In the genomic region with DNA sequence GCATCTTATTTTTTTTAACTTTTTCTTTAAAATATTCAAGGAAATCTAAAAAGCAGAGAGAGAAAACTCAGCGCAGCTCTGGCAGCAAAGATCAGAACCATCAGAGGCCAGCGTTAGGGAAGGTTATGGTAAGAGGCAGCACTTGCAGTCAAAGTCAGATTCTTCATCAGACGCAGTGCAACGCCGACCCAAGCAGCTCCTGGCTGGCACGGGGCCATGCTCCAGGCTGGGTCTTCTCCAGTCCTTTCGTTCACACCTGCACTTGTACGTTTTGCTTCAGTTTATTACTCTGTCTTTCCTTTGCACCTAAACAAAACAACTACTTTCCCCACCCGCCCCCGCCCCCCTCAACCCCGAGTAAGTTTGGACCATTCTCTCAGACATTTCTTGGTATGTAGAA, we compare ENCODE assay signal across 19 cellular contexts. TPM values are rescaled to one million over a fixed set of nuclear protein-coding genes. Genes with fewer than 3 reads are reported as not detected.
DNase-seq lines count a peak whose midpoint lies in the region.
"Had no signal": no experiment of that assay in that cellular context is flagged by ENCODE, and none has a peak within 500 bp of the region (broad histone marks: within the 10 kb centered on the region; RNA-seq: fewer than 3 reads in every experiment).

No MANE protein-coding gene starts in this region.

- no peak overlapping the region for H3K18ac ChIP-seq in mesenchymal stem cell (ENCODE audit: low read depth in 1 of 2, low read length in 2 of 2)

- H2BK15ac ChIP-seq in mesenchymal stem cell (ENCODE audit: low read depth, poor library complexity, severe bottlenecking) = no peak overlapping the region

- H2AK5ac ChIP-seq in mesenchymal stem cell (ENCODE audit: low read length, severe bottlenecking) = no peak overlapping the region

- H4K91ac ChIP-seq in mesenchymal stem cell (ENCODE audit: low read length) = no peak overlapping the region

- H2BK12ac ChIP-seq in mesenchymal stem cell (ENCODE audit: low read length in 2 of 2) = no peak overlapping the region

- no peak overlapping the region for H3K4me2 ChIP-seq in mesenchymal stem cell (ENCODE audit: low read length, poor library complexity, severe bottlenecking)
- H3K4me2 ChIP-seq: BLaER1 had no signal

- WGBS in mesenchymal stem cell = 89% methylated on average over 11 of the region's 11 CpGs

- H3K36me3 ChIP-seq in mesenchymal stem cell (ENCODE audit: control insufficient read depth in 1 of 2, insufficient read depth in 2 of 2, low read depth in 1 of 2, low read length in 2 of 2) = no peaks in the 10 kb centered on the region
- H3K36me3 ChIP-seq: BE2C, BLaER1 had no signal

- no peaks in the 10 kb centered on the region for H3K79me1 ChIP-seq in mesenchymal stem cell (replicated peaks; ENCODE audit: low read length, poor library complexity, severe bottlenecking)

- H3K27me3 ChIP-seq in mesenchymal stem cell (ENCODE audit: control insufficient read depth in 1 of 2, insufficient read depth in 1 of 2, low read length in 2 of 2) = peaks cover 0 to 7% of the 10 kb centered on the region in 2 experiments
- H3K27me3 ChIP-seq: BE2C, BLaER1 had no signal

- H2AFZ ChIP-seq in mesenchymal stem cell (ENCODE audit: low read depth, low read length) = no peak overlapping the region

- H2BK120ac ChIP-seq in mesenchymal stem cell (ENCODE audit: low read depth, low read length) = no peak overlapping the region

- no peak overlapping the region for H3K4ac ChIP-seq in mesenchymal stem cell (ENCODE audit: low read depth in 1 of 2, low read length in 2 of 2)

- H2BK5ac ChIP-seq in mesenchymal stem cell (ENCODE audit: low read depth, low read length, poor library complexity, severe bottlenecking) = no peak overlapping the region

- H3K4me1 ChIP-seq in mesenchymal stem cell (ENCODE audit: control insufficient read depth, insufficient read depth, low read depth, low read length) = peaks cover 2% of the 10 kb centered on the region
- H3K4me1 ChIP-seq: BLaER1 had no signal

- no peaks in the 10 kb centered on the region for H3K9me3 ChIP-seq in mesenchymal stem cell (ENCODE audit: control insufficient read depth, low read length)
- H3K9me3 ChIP-seq: BE2C, BLaER1 had no signal

- no peak overlapping the region for H3K4me3 ChIP-seq in mesenchymal stem cell (ENCODE audit: insufficient read depth in 1 of 2, low read depth in 1 of 2, low read length in 2 of 2)
- H3K4me3 ChIP-seq: BLaER1, GM12878 had no signal

- no peak overlapping the region for H3K23ac ChIP-seq in mesenchymal stem cell (ENCODE audit: low read length in 2 of 2)

- H3K9ac ChIP-seq in mesenchymal stem cell (ENCODE audit: low read length) = no peak overlapping the region
- H3K9ac ChIP-seq: BLaER1 had no signal

- DNase-seq in DMS79 treated with DMSO at 0.1 percent for 48 hours (lab: John Stamatoyannopoulos, UW) (peak; percentile 11), DMS79 (lab: John Stamatoyannopoulos, UW) (no peak), mesenchymal stem cell (no peak), GM19238 (ENCODE audit: insufficient read length, low spot score) (no peak), NCI-H128 (lab: John Stamatoyannopoulos, UW; ENCODE audit: unreplicated experiment) (no peak)
- DNase-seq: 8988T; ACHN; BE2C; C1 segment of cervical spinal cord; CD4-positive, CD25-positive, alpha-beta regulatory T cell; CD8-positive, alpha-beta memory T cell; COR-L47; DMS153; DMS53; DND-41; EL; GDM1 had no signal

- H4K8ac ChIP-seq in mesenchymal stem cell (ENCODE audit: low read length) = peak overlapping the region; percentile 51

- H3K27ac ChIP-seq in mesenchymal stem cell (ENCODE audit: low read length, poor library complexity, severe bottlenecking) = no peak overlapping the region
- H3K27ac ChIP-seq: BLaER1 had no signal

- H3K14ac ChIP-seq in mesenchymal stem cell (ENCODE audit: low read length in 2 of 2) = no peak overlapping the region

RNA-seq across cellular contexts. Expression of a gene that starts 43.1 kb away (rescaled TPM):
- 316 TPM for polyA plus RNA-seq in mesenchymal stem cell (2013, experiment 1 of 2)
- polyA plus RNA-seq in mesenchymal stem cell (2013, experiment 2 of 2) = 315 TPM
